20 cellular contexts compared by ENCODE assay signal in genomic region chr10:73922864-73923133, GRCh38.
"Had no signal": no experiment of that assay in that cellular context is flagged by ENCODE, and none has a peak within 500 bp of the region (broad histone marks: within the 10 kb centered on the region; RNA-seq: fewer than 3 reads in every experiment).

No MANE protein-coding gene starts in this region.

- H3K27me3 ChIP-seq: left lung, transverse colon had no signal

- H3K27ac Mint-ChIP-seq: brain, nephron progenitor cell had no signal

- H3K9me3 Mint-ChIP-seq: nephron progenitor cell; stimulated activated naive B cell treated with anti-CD40 and anti-IgM and Interleukin-4, amounts not matched to agents 10 μg/mL and 1 μg/mL and 100 μg/mL, for 72 hours had no signal

- H3K36me3 Mint-ChIP-seq: brain had no signal

- DNase-seq: activated CD4-positive, alpha-beta T cell treated with anti-CD3 and anti-CD28 coated beads, Interleukin-2, amount 10 ng/mL, durations not matched to agents 7 days and 5 days; activated CD4-positive, CD25-positive, alpha-beta regulatory T cell treated with anti-CD3 and anti-CD28 coated beads, Interleukin-2, amount 50 U/mL, for 72 hours; activated CD8-positive, alpha-beta memory T cell treated with anti-CD3 and anti-CD28 coated beads, Interleukin-2, amount 50 U/mL, for 48 hours; anterior cingulate cortex; kidney glomerular epithelial cell; left lung; midbrain; nephron progenitor cell; posterior cingulate gyrus; small intestine; stimulated activated CD4-positive, alpha-beta T cell treated with anti-CD3 and anti-CD28 coated beads, Interleukin-15, amount 100 ng/mL, for 24 hours; stimulated activated naive B cell treated with anti-CD40 and anti-IgM and Interleukin-4, amounts not matched to agents 10 μg/mL and 1 μg/mL and 100 μg/mL, for 72 hours; transverse colon; WERI-Rb-1 had no signal

- H3K27ac ChIP-seq: left lung, SK-N-MC, transverse colon, WERI-Rb-1 had no signal

- H3K9me3 ChIP-seq: transverse colon had no signal

- H3K4me3 ChIP-seq: left lung, lung, SK-N-MC, transverse colon had no signal

- H3K4me3 Mint-ChIP-seq: brain; nephron progenitor cell; stimulated activated naive B cell treated with anti-CD40 and anti-IgM and Interleukin-4, amounts not matched to agents 10 μg/mL and 1 μg/mL and 100 μg/mL, for 72 hours had no signal

- ATAC-seq: left lung; sciatic nerve; stimulated activated naive B cell treated with anti-CD40 and anti-IgM and Interleukin-4, amounts not matched to agents 10 μg/mL and 1 μg/mL and 100 μg/mL, for 72 hours had no signal

- H3K27me3 Mint-ChIP-seq: stimulated activated naive B cell treated with anti-CD40 and anti-IgM and Interleukin-4, amounts not matched to agents 10 μg/mL and 1 μg/mL and 100 μg/mL, for 72 hours had no signal

- H3K36me3 ChIP-seq: left lung, transverse colon, WERI-Rb-1 had no signal

- FAIRE-seq: endometrium, small intestine, urothelium cell line had no signal
